36 cellular contexts compared by ENCODE assay signal in genomic region chr1:119447344-119447743, GRCh38. TPM values are rescaled to one million over a fixed set of nuclear protein-coding genes. Genes with fewer than 3 reads are reported as not detected.
"Had no signal": no experiment of that assay in that cellular context is flagged by ENCODE, and none has a peak within 500 bp of the region (broad histone marks: within the 10 kb centered on the region; RNA-seq: fewer than 3 reads in every experiment).

No MANE protein-coding gene starts in this region.

- H3K9ac ChIP-seq: KMS-11 had no signal

- H3K9me3 ChIP-seq: MG63 had no signal

- H3K36me3 ChIP-seq: MG63 had no signal

- H3K27ac ChIP-seq: KMS-11 had no signal

- H3K4me2 ChIP-seq: KMS-11 had no signal

- H3K4me3 ChIP-seq: MG63 had no signal

- DNase-seq: Kasumi-1, MG63, MM.1S, MV-4-11, NCI-H1048, NCI-H1092, NCI-H1092 treated with DMSO at 0.1 percent for 48 hours, NCI-H1105, NCI-H1105 treated with DMSO at 0.1 percent for 48 hours, NCI-H1417 treated with DMSO at 0.1 percent for 48 hours, NCI-H1436, NCI-H1436 treated with DMSO at 0.1 percent for 48 hours, NCI-H146, NCI-H1694, NCI-H1694 treated with DMSO at 0.1 percent for 48 hours, NCI-H187, NCI-H187 treated with DMSO at 0.1 percent for 48 hours, NCI-H1930, NCI-H2029, NCI-H2029 treated with DMSO at 0.1 percent for 48 hours, NCI-H2081, NCI-H2081 treated with DMSO at 0.1 percent for 48 hours, NCI-H2107, NCI-H2171, NCI-H2171 treated with DMSO at 0.1 percent for 48 hours, NCI-H2227 treated with DMSO at 0.1 percent for 48 hours, NCI-H226, NCI-H345, NCI-H446, NCI-H446 treated with DMSO at 0.1 percent for 48 hours, NCI-H510A had no signal

RNA-seq across cellular contexts. Expression of gene HSD3B2, which starts 32.4 kb away (rescaled TPM):
- total RNA-seq: LHCN-M2, M059J, MCF 10A, NCI-H460 had no signal

RNA-seq across cellular contexts. Expression of gene HSD3B1, which starts 59.7 kb away (rescaled TPM):
- total RNA-seq: LHCN-M2, M059J, MCF 10A, NCI-H460 had no signal
